1 cellular context compared by ENCODE assay signal in the genomic region with DNA sequence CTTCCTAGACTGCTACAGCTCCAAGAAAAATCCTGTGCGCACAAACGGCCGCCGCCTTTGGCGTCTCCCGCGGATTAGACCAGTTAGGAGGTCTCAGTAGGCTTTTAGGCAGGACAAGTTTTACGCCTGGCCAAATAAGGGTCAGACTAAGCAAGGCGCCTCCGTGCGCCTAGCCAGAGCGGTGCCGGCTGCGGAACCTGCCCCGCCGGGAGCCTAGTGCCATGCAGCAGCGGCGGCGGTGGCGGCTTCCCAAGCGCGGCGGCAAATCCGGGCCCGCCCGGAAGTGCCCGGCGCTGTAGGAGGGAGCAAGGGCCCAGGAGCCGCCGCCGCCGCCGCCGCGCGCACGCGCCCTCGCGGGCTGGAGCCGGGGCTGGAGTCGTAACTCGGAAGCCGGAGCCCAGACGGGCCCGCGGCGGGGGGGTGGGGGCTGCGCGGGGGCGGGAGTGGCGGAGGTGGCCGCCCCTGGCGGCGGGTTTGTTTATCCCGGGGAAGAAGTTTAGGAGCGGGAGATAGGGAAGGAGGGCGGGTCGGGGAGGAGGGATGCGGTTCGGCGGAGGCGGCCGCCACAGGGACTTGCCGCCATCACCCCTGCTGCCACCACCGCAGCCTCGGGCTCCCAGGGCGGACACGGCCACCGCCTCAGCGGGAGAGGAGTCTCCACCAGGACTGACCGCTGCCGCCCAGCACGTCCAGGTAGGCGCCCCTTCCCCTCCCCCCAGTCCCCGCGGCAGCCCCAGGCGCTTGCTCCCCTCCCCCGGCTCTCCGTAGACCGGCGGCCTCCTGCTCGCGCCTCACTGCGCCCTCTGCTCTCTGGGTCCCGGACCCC.
TF ChIP-seq lines count a peak whose summit lies in the region.

SPOPL (plus strand) TSS at position 344 of the 826 bp plus-strand sequence. CDS start 48,447 bp downstream, outside the sequence.

TF ChIP-seq in HCT116, 20 proteins besides CTCF, POLR2A, EP300 and RAD21 (continued from another document):
- TF ChIP-seq, protein P1, sequence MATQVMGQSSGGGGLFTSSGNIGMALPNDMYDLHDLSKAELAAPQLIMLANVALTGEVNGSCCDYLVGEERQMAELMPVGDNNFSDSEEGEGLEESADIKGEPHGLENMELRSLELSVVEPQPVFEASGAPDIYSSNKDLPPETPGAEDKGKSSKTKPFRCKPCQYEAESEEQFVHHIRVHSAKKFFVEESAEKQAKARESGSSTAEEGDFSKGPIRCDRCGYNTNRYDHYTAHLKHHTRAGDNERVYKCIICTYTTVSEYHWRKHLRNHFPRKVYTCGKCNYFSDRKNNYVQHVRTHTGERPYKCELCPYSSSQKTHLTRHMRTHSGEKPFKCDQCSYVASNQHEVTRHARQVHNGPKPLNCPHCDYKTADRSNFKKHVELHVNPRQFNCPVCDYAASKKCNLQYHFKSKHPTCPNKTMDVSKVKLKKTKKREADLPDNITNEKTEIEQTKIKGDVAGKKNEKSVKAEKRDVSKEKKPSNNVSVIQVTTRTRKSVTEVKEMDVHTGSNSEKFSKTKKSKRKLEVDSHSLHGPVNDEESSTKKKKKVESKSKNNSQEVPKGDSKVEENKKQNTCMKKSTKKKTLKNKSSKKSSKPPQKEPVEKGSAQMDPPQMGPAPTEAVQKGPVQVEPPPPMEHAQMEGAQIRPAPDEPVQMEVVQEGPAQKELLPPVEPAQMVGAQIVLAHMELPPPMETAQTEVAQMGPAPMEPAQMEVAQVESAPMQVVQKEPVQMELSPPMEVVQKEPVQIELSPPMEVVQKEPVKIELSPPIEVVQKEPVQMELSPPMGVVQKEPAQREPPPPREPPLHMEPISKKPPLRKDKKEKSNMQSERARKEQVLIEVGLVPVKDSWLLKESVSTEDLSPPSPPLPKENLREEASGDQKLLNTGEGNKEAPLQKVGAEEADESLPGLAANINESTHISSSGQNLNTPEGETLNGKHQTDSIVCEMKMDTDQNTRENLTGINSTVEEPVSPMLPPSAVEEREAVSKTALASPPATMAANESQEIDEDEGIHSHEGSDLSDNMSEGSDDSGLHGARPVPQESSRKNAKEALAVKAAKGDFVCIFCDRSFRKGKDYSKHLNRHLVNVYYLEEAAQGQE (IDR thresholded peaks at IDR 0.05; ENCODE audit: low read depth): no peak
- TF ChIP-seq EGR1 (IDR thresholded peaks at IDR 0.05; ENCODE audit: low read depth) (peak; percentile 67), YY1 (IDR thresholded peaks at IDR 0.05; ENCODE audit: extremely low read depth, insufficient replicate concordance, low read depth, low read length) (peak; percentile 51), SIN3A (IDR thresholded peaks at IDR 0.05; ENCODE audit: low read depth) (peak; percentile 79), POLR2AphosphoS5 (IDR thresholded peaks at IDR 0.05; ENCODE audit: low read depth, low read length) (peak; percentile 94), EZH2 (IDR thresholded peaks at IDR 0.05) (no peak)
